Comparison of ENCODE assay signal across 32 cellular contexts in the genomic region with DNA sequence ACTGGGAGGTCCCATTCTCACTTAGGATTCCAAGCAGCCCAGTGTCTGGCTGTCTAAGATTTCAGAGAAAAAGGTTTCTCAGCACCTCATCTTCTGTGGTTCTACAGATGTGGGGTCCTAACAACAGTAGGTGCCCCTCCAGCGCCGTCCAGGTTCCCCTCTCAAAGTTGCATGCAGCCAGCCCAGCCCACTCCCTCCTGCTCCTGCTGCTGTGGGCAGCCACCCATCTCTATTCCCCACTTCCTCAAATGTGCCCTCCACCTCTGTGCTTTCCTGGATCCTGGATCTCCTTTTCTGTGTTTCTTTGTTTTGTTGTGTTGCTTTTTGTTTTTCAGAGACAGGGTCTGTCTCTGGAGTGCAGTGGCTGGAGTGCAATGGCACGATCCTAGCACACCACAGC. TPM values are rescaled to one million over a fixed set of nuclear protein-coding genes. Genes with fewer than 3 reads are reported as not detected.
"Had no signal": no experiment of that assay in that cellular context is flagged by ENCODE, and none has a peak within 500 bp of the region (broad histone marks: within the 10 kb centered on the region; RNA-seq: fewer than 3 reads in every experiment).

No MANE protein-coding gene starts in this region.

- H3K27ac Mint-ChIP-seq: activated CD4-positive, alpha-beta memory T cell treated with anti-CD3 and anti-CD28 coated beads for 36 hours; activated CD4-positive, alpha-beta T cell treated with anti-CD3 and anti-CD28 coated beads, Interleukin-2, amount 10 ng/mL, durations not matched to agents 7 days and 5 days; activated naive CD4-positive, alpha-beta T cell treated with anti-CD3 and anti-CD28 coated beads, Interleukin-2, amount 10 ng/mL, durations not matched to agents 7 days and 5 days; activated naive CD8-positive, alpha-beta T cell treated with anti-CD3 and anti-CD28 coated beads, Interleukin-2, amount 10 ng/mL, durations not matched to agents 7 days and 5 days; activated T-cell treated with anti-CD3 and anti-CD28 coated beads, Interleukin-2, amount 50 U/mL, for 72 hours; activated T-helper 2 cell treated with anti-CD3 and anti-CD28 coated beads, Interferon-gamma antibody, Interleukin-2, Interleukin-4, amounts not matched to agents 10 μg/mL and 5 μg/mL and 100 μg/mL, durations not matched to agents 14 hours and 24 hours and 36 hours had no signal

- H3K27ac ChIP-seq: adrenal gland, KMS-11, Peyer's patch, RWPE1, SJCRH30, VCaP had no signal

- H3K4me2 ChIP-seq: KMS-11, SK-N-SH had no signal

- H3K4me3 ChIP-seq: adrenal gland, MG63, Peyer's patch, SJCRH30 had no signal

- H3K9ac ChIP-seq: KMS-11, SK-N-SH had no signal

- H3K4me1 Mint-ChIP-seq: activated CD4-positive, alpha-beta T cell treated with anti-CD3 and anti-CD28 coated beads, Interleukin-2, amount 10 ng/mL, durations not matched to agents 7 days and 5 days; activated naive CD4-positive, alpha-beta T cell treated with anti-CD3 and anti-CD28 coated beads, Interleukin-2, amount 10 ng/mL, durations not matched to agents 7 days and 5 days had no signal

- H3K36me3 Mint-ChIP-seq: activated CD4-positive, alpha-beta memory T cell treated with anti-CD3 and anti-CD28 coated beads for 36 hours; activated naive CD4-positive, alpha-beta T cell treated with anti-CD3 and anti-CD28 coated beads, Interleukin-2, amount 10 ng/mL, durations not matched to agents 7 days and 5 days; activated naive CD8-positive, alpha-beta T cell treated with anti-CD3 and anti-CD28 coated beads, Interleukin-2, amount 10 ng/mL, durations not matched to agents 7 days and 5 days had no signal

- H3K4me1 ChIP-seq: adrenal gland, Peyer's patch, SJCRH30 had no signal

- H3K27me3 ChIP-seq: adrenal gland, MG63, Peyer's patch had no signal

- H3K9me3 Mint-ChIP-seq: activated CD4-positive, alpha-beta memory T cell treated with anti-CD3 and anti-CD28 coated beads for 36 hours; activated CD4-positive, alpha-beta T cell treated with anti-CD3 and anti-CD28 coated beads, Interleukin-2, amount 10 ng/mL, durations not matched to agents 7 days and 5 days; activated naive CD4-positive, alpha-beta T cell treated with anti-CD3 and anti-CD28 coated beads, Interleukin-2, amount 10 ng/mL, durations not matched to agents 7 days and 5 days; activated naive CD8-positive, alpha-beta T cell treated with anti-CD3 and anti-CD28 coated beads, Interleukin-2, amount 10 ng/mL, durations not matched to agents 7 days and 5 days; activated T-cell treated with anti-CD3 and anti-CD28 coated beads, Interleukin-2, amount 50 U/mL, for 72 hours; activated T-helper 2 cell treated with anti-CD3 and anti-CD28 coated beads, Interferon-gamma antibody, Interleukin-2, Interleukin-4, amounts not matched to agents 10 μg/mL and 5 μg/mL and 100 μg/mL, durations not matched to agents 14 hours and 24 hours and 36 hours had no signal

- DNase-seq: activated CD4-positive, alpha-beta memory T cell treated with anti-CD3 and anti-CD28 coated beads for 36 hours; activated CD4-positive, alpha-beta T cell treated with anti-CD3 and anti-CD28 coated beads, Interleukin-2, amount 10 ng/mL, durations not matched to agents 7 days and 5 days; activated CD4-positive, CD25-positive, alpha-beta regulatory T cell; activated CD8-positive, alpha-beta memory T cell treated with anti-CD3 and anti-CD28 coated beads for 24 hours; activated gamma-delta T cell treated with Interleukin-2 at 50 U/mL for 16 hours; activated naive CD4-positive, alpha-beta T cell treated with anti-CD3 and anti-CD28 coated beads, Interleukin-2, amount 10 ng/mL, durations not matched to agents 7 days and 5 days; activated naive CD8-positive, alpha-beta T cell treated with anti-CD3 and anti-CD28 coated beads, Interleukin-2, amount 10 ng/mL, durations not matched to agents 7 days and 5 days; activated T-cell treated with anti-CD3 and anti-CD28 coated beads, Interleukin-2, amount 50 U/mL, for 72 hours; anterior cingulate cortex; caudate nucleus; MG63; MV-4-11; NCI-H1092 treated with DMSO at 0.1 percent for 48 hours; NCI-H1417 treated with DMSO at 0.1 percent for 48 hours; NCI-H1694; NCI-H2029; NCI-H2107; NCI-H345; NCI-H510A; NCI-H82; Peyer's patch; Right ventricle myocardium superior; SJCRH30; SK-N-SH; T-helper 1 cell had no signal

- ATAC-seq: activated T-cell treated with anti-CD3 and anti-CD28 coated beads, Interleukin-2, amount 50 U/mL, for 72 hours had no signal

- H3K36me3 ChIP-seq: adrenal gland, MG63, Peyer's patch, SJCRH30 had no signal

- H3K4me3 Mint-ChIP-seq: activated CD4-positive, alpha-beta memory T cell treated with anti-CD3 and anti-CD28 coated beads for 36 hours; activated CD4-positive, alpha-beta T cell treated with anti-CD3 and anti-CD28 coated beads, Interleukin-2, amount 10 ng/mL, durations not matched to agents 7 days and 5 days; activated naive CD4-positive, alpha-beta T cell treated with anti-CD3 and anti-CD28 coated beads, Interleukin-2, amount 10 ng/mL, durations not matched to agents 7 days and 5 days; activated naive CD8-positive, alpha-beta T cell treated with anti-CD3 and anti-CD28 coated beads, Interleukin-2, amount 10 ng/mL, durations not matched to agents 7 days and 5 days; activated T-cell treated with anti-CD3 and anti-CD28 coated beads, Interleukin-2, amount 50 U/mL, for 72 hours had no signal

- H3K9me3 ChIP-seq: adrenal gland, MG63, Peyer's patch, SJCRH30, SK-N-SH had no signal

RNA-seq across cellular contexts. Expression of a gene that starts 13.3 kb away (rescaled TPM):
- total RNA-seq: activated CD4-positive, alpha-beta memory T cell treated with anti-CD3 and anti-CD28 coated beads for 36 hours; activated CD4-positive, alpha-beta T cell treated with anti-CD3 and anti-CD28 coated beads, Interleukin-2, amount 10 ng/mL, durations not matched to agents 7 days and 5 days; activated naive CD8-positive, alpha-beta T cell treated with anti-CD3 and anti-CD28 coated beads, Interleukin-2, amount 10 ng/mL, durations not matched to agents 7 days and 5 days; activated T-cell treated with anti-CD3 and anti-CD28 coated beads, Interleukin-2, amount 50 U/mL, for 72 hours; OCI-LY7; Right ventricle myocardium superior; SJCRH30; T-helper 2 cell treated with Interferon-gamma antibody and Interleukin-4, amounts not matched to agents 100 ng/mL and 5 ng/mL, for 36 hours had no signal

RNA-seq across cellular contexts. Expression of a gene that starts 17.0 kb away (rescaled TPM):
- total RNA-seq: activated CD4-positive, alpha-beta memory T cell treated with anti-CD3 and anti-CD28 coated beads for 36 hours; activated CD4-positive, alpha-beta T cell treated with anti-CD3 and anti-CD28 coated beads, Interleukin-2, amount 10 ng/mL, durations not matched to agents 7 days and 5 days; activated naive CD8-positive, alpha-beta T cell treated with anti-CD3 and anti-CD28 coated beads, Interleukin-2, amount 10 ng/mL, durations not matched to agents 7 days and 5 days; adrenal gland; OCI-LY7; Right ventricle myocardium superior; SJCRH30 had no signal
- polyA plus RNA-seq: adrenal gland, SK-N-SH had no signal
